In the genomic region with DNA sequence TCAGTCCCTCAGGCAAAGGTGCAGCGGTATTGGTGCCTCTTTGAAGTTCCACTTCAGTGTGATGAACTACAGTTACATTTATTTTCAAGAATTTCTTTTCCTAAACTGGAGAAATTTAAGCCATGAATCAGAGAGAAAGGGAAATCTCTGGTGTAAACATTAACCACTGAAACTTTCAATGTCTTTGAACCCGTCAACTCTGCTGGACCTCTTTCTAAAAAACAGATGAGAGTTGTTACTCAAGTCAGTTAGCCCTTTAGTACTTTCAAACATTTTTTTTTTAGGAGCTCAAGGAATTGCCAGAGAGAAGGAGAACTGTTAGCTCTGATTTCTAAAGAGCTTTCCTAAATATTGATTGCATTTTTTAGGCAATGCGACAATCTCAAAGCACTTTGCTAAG, we compare ENCODE assay signal across 2 cellular contexts. TPM values are rescaled to one million over a fixed set of nuclear protein-coding genes. Genes with fewer than 3 reads are reported as not detected.
"Had no signal": no experiment of that assay in that cellular context is flagged by ENCODE, and none has a peak within 500 bp of the region (broad histone marks: within the 10 kb centered on the region; RNA-seq: fewer than 3 reads in every experiment).

No MANE protein-coding gene starts in this region.

RNA-seq across cellular contexts. Expression of a gene that starts 8.6 kb away (rescaled TPM):
- total RNA-seq: G401, GM12878 had no signal

RNA-seq across cellular contexts. Expression of a gene that starts 11.9 kb away (rescaled TPM):
- total RNA-seq: G401, GM12878 had no signal
